Comparison of ENCODE assay signal across 13 cellular contexts in the genomic region with DNA sequence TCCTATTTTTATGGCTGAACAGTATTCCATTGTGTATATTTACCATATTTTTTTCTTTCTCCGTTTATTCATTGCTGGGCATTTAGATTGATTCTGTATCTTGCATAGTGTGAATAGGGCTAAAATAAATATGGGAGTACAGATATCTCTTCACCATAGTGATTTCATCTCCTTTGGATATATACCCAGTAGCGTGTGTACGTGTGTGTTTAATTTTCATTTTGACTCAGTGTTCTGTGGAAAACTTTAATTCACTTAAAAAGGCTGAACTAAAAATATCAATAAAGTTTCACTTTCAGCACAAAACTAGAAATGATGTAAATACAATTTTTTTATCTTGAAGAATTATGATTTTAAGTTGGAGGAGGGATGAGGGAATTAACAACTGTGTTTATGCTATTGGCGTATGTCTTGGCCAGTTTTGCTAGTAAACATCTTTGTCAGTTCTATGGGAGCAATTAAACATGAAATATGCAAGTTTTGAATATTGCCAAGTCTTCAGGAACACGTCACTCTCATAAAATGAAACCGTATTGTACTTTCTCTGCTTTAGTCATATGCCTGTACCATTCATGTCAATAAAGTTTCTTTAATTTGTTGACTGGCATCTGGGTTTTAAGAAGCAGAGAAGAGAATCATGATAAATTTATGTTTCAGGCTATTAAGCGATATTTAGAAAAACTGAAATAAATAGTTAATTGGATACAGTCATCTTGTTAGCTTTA.
DNase-seq lines count a peak whose midpoint lies in the region; ATAC-seq and TF ChIP-seq lines count a peak whose summit lies in the region.
"Had no signal": no experiment of that assay in that cellular context is flagged by ENCODE, and none has a peak within 500 bp of the region (broad histone marks: within the 10 kb centered on the region; RNA-seq: fewer than 3 reads in every experiment).

No MANE protein-coding gene starts in this region.

- no peaks in the 10 kb centered on the region for H3K9me3 Mint-ChIP-seq in activated T-helper 1 cell treated with anti-CD3 and anti-CD28 coated beads, Interleukin-12 subunit alpha, Interleukin-12 subunit beta, Interleukin-2, Interleukin-4 antibody, amounts not matched to agents 30 ng/mL and 10 ng/mL and 1 ng/mL, durations not matched to agents 14 hours and 24 hours and 36 hours

- no peaks in the 10 kb centered on the region for H3K36me3 Mint-ChIP-seq in activated T-helper 1 cell treated with anti-CD3 and anti-CD28 coated beads, Interleukin-12 subunit alpha, Interleukin-12 subunit beta, Interleukin-2, Interleukin-4 antibody, amounts not matched to agents 30 ng/mL and 10 ng/mL and 1 ng/mL, durations not matched to agents 14 hours and 24 hours and 36 hours (ENCODE audit: low read depth)
- H3K36me3 Mint-ChIP-seq: CD14-positive monocyte had no signal

- H3K9me3 ChIP-seq in SK-N-SH (no peaks in the 10 kb centered on the region), mucosa of descending colon (no peaks in the 10 kb centered on the region)

- H3K79me2 ChIP-seq in ACC112 (ENCODE audit: control insufficient read depth, insufficient read depth, low read length, unreplicated experiment) (no peaks in the 10 kb centered on the region), SK-N-SH (ENCODE audit: insufficient read depth) (no peaks in the 10 kb centered on the region)

- no peaks in the 10 kb centered on the region for H3F3A ChIP-seq in SK-N-SH (replicated peaks; ENCODE audit: insufficient read depth)

- H3K27me3 ChIP-seq in ACC112 (ENCODE audit: insufficient read depth, low read length) (no peaks in the 10 kb centered on the region), GM06990 (replicated peaks; ENCODE audit: control insufficient read depth, insufficient read depth, low read length) (no peaks in the 10 kb centered on the region), SK-N-SH (ENCODE audit: insufficient read depth) (no peaks in the 10 kb centered on the region)
- H3K27me3 ChIP-seq: cardiac muscle cell had no signal

- H3K4me3 ChIP-seq in ACC112 (ENCODE audit: low read depth, low read length) (peak overlapping the region; percentile 62), GM06990 (replicated peaks; ENCODE audit: low read depth, low read length) (no peak overlapping the region), foreskin fibroblast (ENCODE audit: low read depth in 1 of 2, low read length in 2 of 2) (no peak overlapping the region), SK-N-SH (ENCODE audit: low read depth in 2 of 2, low read length in 1 of 2) (no peak overlapping the region), mucosa of descending colon (no peak overlapping the region)
- H3K4me3 ChIP-seq: cardiac muscle cell had no signal

- no peak for TF ChIP-seq RAD21 in SK-N-SH (IDR thresholded peaks at IDR 0.05; ENCODE audit: low read length)

- TF ChIP-seq EP300 in SK-N-SH (IDR thresholded peaks at IDR 0.05; ENCODE audit: borderline replicate concordance in 1 of 2, low read depth in 1 of 2, low read length in 1 of 2) = no peak

- peak overlapping the region; percentile 95 for H3K27ac Mint-ChIP-seq in activated T-helper 1 cell treated with anti-CD3 and anti-CD28 coated beads, Interleukin-12 subunit alpha, Interleukin-12 subunit beta, Interleukin-2, Interleukin-4 antibody, amounts not matched to agents 30 ng/mL and 10 ng/mL and 1 ng/mL, durations not matched to agents 14 hours and 24 hours and 36 hours
- H3K27ac Mint-ChIP-seq: CD14-positive monocyte had no signal

- H3K27ac ChIP-seq in ACC112 (ENCODE audit: low read depth, low read length) (peak overlapping the region; percentile 53), SK-N-SH (ENCODE audit: low read depth in 2 of 2, low read length in 1 of 2) (no peak overlapping the region)
- H3K27ac ChIP-seq: cardiac muscle cell had no signal

- no peak overlapping the region for H3K4me2 ChIP-seq in SK-N-SH

- ATAC-seq in GM19023 (IDR thresholded peaks at IDR 0.05; ENCODE audit: unreplicated experiment) (no peak), mucosa of descending colon (no peak)
- ATAC-seq: esophagus mucosa, sciatic nerve had no signal

- no peaks in the 10 kb centered on the region for H4K20me1 ChIP-seq in SK-N-SH (ENCODE audit: insufficient read depth)

- WGBS in SK-N-SH (ENCODE audit: low lambda C conversion rate) = 90% methylated on average over 7 of the region's 7 CpGs

- H3K27me3 Mint-ChIP-seq in activated T-helper 1 cell treated with anti-CD3 and anti-CD28 coated beads, Interleukin-12 subunit alpha, Interleukin-12 subunit beta, Interleukin-2, Interleukin-4 antibody, amounts not matched to agents 30 ng/mL and 10 ng/mL and 1 ng/mL, durations not matched to agents 14 hours and 24 hours and 36 hours (ENCODE audit: insufficient read depth) = no peaks in the 10 kb centered on the region

- POLR2A ChIA-PET in SK-N-SH (lab: Yijun Ruan, JAX) = no interaction called here

- no peak for TF ChIP-seq CTCF in GM06990 (IDR thresholded peaks at IDR 0.05; ENCODE audit: insufficient read depth, low read length, poor library complexity, severe bottlenecking)
- no peak for TF ChIP-seq CTCF in foreskin fibroblast (IDR thresholded peaks at IDR 0.05; ENCODE audit: low read depth, low read length)
- no peak for TF ChIP-seq CTCF in SK-N-SH (IDR thresholded peaks at IDR 0.05)
- no peak for TF ChIP-seq CTCF in mucosa of descending colon (IDR thresholded peaks at IDR 0.05)

- H2AFZ ChIP-seq in ACC112 (ENCODE audit: low read length, unreplicated experiment) (peak overlapping the region; percentile 12), SK-N-SH (ENCODE audit: low read depth) (no peak overlapping the region)

- H3K4me1 ChIP-seq in ACC112 (ENCODE audit: control insufficient read depth, insufficient read depth, low read length, unreplicated experiment) (peaks cover 5% of the 10 kb centered on the region), SK-N-SH (ENCODE audit: control insufficient read depth in 1 of 2, insufficient read depth in 2 of 2, low read depth in 1 of 2, low read length in 1 of 2) (no peaks in the 10 kb centered on the region), mucosa of descending colon (ENCODE audit: low read depth) (no peaks in the 10 kb centered on the region)

- CTCF ChIA-PET in SK-N-SH (lab: Yijun Ruan, JAX) = no interaction called here

- H3K36me3 ChIP-seq in ACC112 (ENCODE audit: insufficient read depth, low read length) = no peaks in the 10 kb centered on the region
- H3K36me3 ChIP-seq in GM06990 (ENCODE audit: control insufficient read depth, insufficient read depth, low read length) = no peaks in the 10 kb centered on the region
- H3K36me3 ChIP-seq in SK-N-SH (replicated peaks in 1 of 2; ENCODE audit: control insufficient read depth in 1 of 2, insufficient read depth in 2 of 2, low read length in 1 of 2) = no peaks in the 10 kb centered on the region
- no peaks in the 10 kb centered on the region for H3K36me3 ChIP-seq in mucosa of descending colon (ENCODE audit: low read depth)
- H3K36me3 ChIP-seq: cardiac muscle cell had no signal

- H3K9ac ChIP-seq in SK-N-SH = no peak overlapping the region

- intact Hi-C loops in activated T-helper 1 cell treated with anti-CD3 and anti-CD28 coated beads, Interleukin-12 subunit alpha, Interleukin-12 subunit beta, Interleukin-2, Interleukin-4 antibody, amounts not matched to agents 30 ng/mL and 10 ng/mL and 1 ng/mL, durations not matched to agents 14 hours and 24 hours and 36 hours (cut with micrococcal nuclease) = loop anchor here (1.0 to 10.0 kb wide), 8 partner anchors 11 to 1169 kb away; partner anchors contain the start of genes GNG2 and TMX1
- intact Hi-C loops in mucosa of descending colon (cut with DNase I, micrococcal nuclease) = no loop called here

- peak overlapping the region; percentile 62 for H3K4me3 Mint-ChIP-seq in activated T-helper 1 cell treated with anti-CD3 and anti-CD28 coated beads, Interleukin-12 subunit alpha, Interleukin-12 subunit beta, Interleukin-2, Interleukin-4 antibody, amounts not matched to agents 30 ng/mL and 10 ng/mL and 1 ng/mL, durations not matched to agents 14 hours and 24 hours and 36 hours
- H3K4me3 Mint-ChIP-seq: CD14-positive monocyte had no signal

- DNase-seq in GM06990 (ENCODE audit: extremely low read depth, insufficient read length) (peak; percentile 23), foreskin fibroblast (peak; percentile 70 to 80), mesenteric fat pad (ENCODE audit: low spot score) (no peak), SK-N-SH (no peak), mucosa of descending colon (no peak)
- no peak for DNase-seq in activated T-helper 1 cell treated with anti-CD3 and anti-CD28 coated beads, Interleukin-12 subunit alpha, Interleukin-12 subunit beta, Interleukin-2, Interleukin-4 antibody, amounts not matched to agents 30 ng/mL and 10 ng/mL and 1 ng/mL, durations not matched to agents 14 hours and 24 hours and 36 hours (ENCODE audit: low spot score)
- DNase-seq: NCI-H146 had no signal

- no peaks in the 10 kb centered on the region for H3K9me2 ChIP-seq in SK-N-SH

- H3K4me1 Mint-ChIP-seq in activated T-helper 1 cell treated with anti-CD3 and anti-CD28 coated beads, Interleukin-12 subunit alpha, Interleukin-12 subunit beta, Interleukin-2, Interleukin-4 antibody, amounts not matched to agents 30 ng/mL and 10 ng/mL and 1 ng/mL, durations not matched to agents 14 hours and 24 hours and 36 hours (ENCODE audit: low read depth) = peaks cover 59% of the 10 kb centered on the region

TF ChIP-seq in SK-N-SH, 30 proteins besides CTCF, POLR2A, EP300 and RAD21 (continues in another document):
- TF ChIP-seq ZBTB33 (IDR thresholded peaks at IDR 0.05; ENCODE audit: borderline replicate concordance, low read depth) (no peak), ELF1 (IDR thresholded peaks at IDR 0.05) (no peak), EZH2phosphoT487 (IDR thresholded peaks at IDR 0.05; ENCODE audit: borderline replicate concordance, low read depth) (no peak), CHD2 (IDR thresholded peaks at IDR 0.05; ENCODE audit: low read length, partially characterized antibody) (no peak), SMC3 (IDR thresholded peaks at IDR 0.05; ENCODE audit: low read depth, low read length) (no peak), NRF1 (IDR thresholded peaks at IDR 0.05; ENCODE audit: low read depth, low read length) (no peak), POLR2AphosphoS5 (IDR thresholded peaks at IDR 0.05; ENCODE audit: low read depth, low read length) (no peak), JUND (IDR thresholded peaks at IDR 0.05) (no peak)

Comparison
In these comparisons a context has a peak if more than half of its experiments do, and no peak if none do; other contexts are left out.
1. DNase-seq: peak in GM06990 (single experiment) and foreskin fibroblast (2 of 2); none in activated T-helper 1 cell treated with anti-CD3 and anti-CD28 coated beads, Interleukin-12 subunit alpha, Interleukin-12 subunit beta, Interleukin-2, Interleukin-4 antibody, amounts not matched to agents 30 ng/mL and 10 ng/mL and 1 ng/mL, durations not matched to agents 14 hours and 24 hours and 36 hours (single experiment), mesenteric fat pad (single experiment), SK-N-SH (single experiment) and mucosa of descending colon (0 of 3).